ENCODE assay signal across 25 cellular contexts in genomic region chr6:131205891-131206290, GRCh38.
DNase-seq lines count a peak whose midpoint lies in the region; ATAC-seq and TF ChIP-seq lines count a peak whose summit lies in the region.
"Had no signal": no experiment of that assay in that cellular context is flagged by ENCODE, and none has a peak within 500 bp of the region (broad histone marks: within the 10 kb centered on the region; RNA-seq: fewer than 3 reads in every experiment).

No MANE protein-coding gene starts in this region.

- no peak for DNase-seq in activated T-cell treated with anti-CD3 and anti-CD28 coated beads, Interleukin-2, amount 50 U/mL, for 72 hours
- DNase-seq in activated T-cell treated with anti-CD3 and anti-CD28 coated beads, Interleukin-2, amount 50 U/mL, for 48 hours = no peak
- peak; percentile 13 for DNase-seq in G401 (ENCODE audit: low spot score)
- no peak for DNase-seq in chondrocyte (ENCODE audit: low spot score)
- DNase-seq in renal cortical epithelial cell (ENCODE audit: low read depth) = peak; percentile 15
- no peak for DNase-seq in WERI-Rb-1
- DNase-seq in iPS-NIHi11 (ENCODE audit: low spot score) = no peak
- DNase-seq: activated B cell treated with CpG ODN at 0.5 μM for 24 hours; caudate nucleus; DMS 273 treated with DMSO at 0.1 percent for 48 hours; heart left ventricle; IMR-90; left colon; NCI-H1092 treated with DMSO at 0.1 percent for 48 hours; NCI-H2029 treated with DMSO at 0.1 percent for 48 hours; retina; spleen; stimulated activated CD4-positive, alpha-beta T cell treated with anti-CD3 and anti-CD28 coated beads, Interleukin-2, amount 100 ng/mL, for 48 hours; stimulated activated naive B cell treated with anti-CD40 and anti-IgM and Interleukin-4, amounts not matched to agents 10 μg/mL and 1 μg/mL and 100 μg/mL, for 72 hours; T1000 had no signal

- H3K36me3 ChIP-seq in WERI-Rb-1 = no peaks in the 10 kb centered on the region

- H3K9me3 Mint-ChIP-seq in activated T-cell treated with anti-CD3 and anti-CD28 coated beads, Interleukin-2, amount 50 U/mL, for 72 hours = peaks cover 0 to 3% of the 10 kb centered on the region in 2 donors
- no peaks in the 10 kb centered on the region for H3K9me3 Mint-ChIP-seq in chondrocyte (ENCODE audit: low read depth)
- H3K9me3 Mint-ChIP-seq: activated B cell treated with CpG ODN at 0.5 μM for 24 hours; memory B cell; stimulated activated naive B cell treated with anti-CD40 and anti-IgM and Interleukin-4, amounts not matched to agents 10 μg/mL and 1 μg/mL and 100 μg/mL, for 72 hours had no signal

- peak overlapping the region in 1 of 2 donors; percentile 0 for H3K4me3 Mint-ChIP-seq in activated T-cell treated with anti-CD3 and anti-CD28 coated beads, Interleukin-2, amount 50 U/mL, for 72 hours
- H3K4me3 Mint-ChIP-seq in chondrocyte (ENCODE audit: unreplicated experiment) = no peak overlapping the region
- H3K4me3 Mint-ChIP-seq: activated B cell treated with CpG ODN at 0.5 μM for 24 hours; memory B cell; stimulated activated naive B cell treated with anti-CD40 and anti-IgM and Interleukin-4, amounts not matched to agents 10 μg/mL and 1 μg/mL and 100 μg/mL, for 72 hours had no signal

- H3K36me3 Mint-ChIP-seq in activated T-cell treated with anti-CD3 and anti-CD28 coated beads, Interleukin-2, amount 50 U/mL, for 72 hours (ENCODE audit: insufficient read depth in 2 of 2) = peaks cover 4 to 5% of the 10 kb centered on the region in 2 donors
- no peaks in the 10 kb centered on the region for H3K36me3 Mint-ChIP-seq in chondrocyte (ENCODE audit: low read depth)

- no peaks in the 10 kb centered on the region for H3K27me3 ChIP-seq in WERI-Rb-1 (ENCODE audit: insufficient read depth, low read depth, severe bottlenecking)
- H3K27me3 ChIP-seq: BLaER1 treated with 17β-estradiol and CSF1 and Interleukin-3, amounts not matched to agents 10 nM and 100 nM; heart left ventricle; spleen had no signal

- TF ChIP-seq CTCF in chondrocyte (IDR thresholded peaks at IDR 0.05) (peak; percentile 11), WERI-Rb-1 (IDR thresholded peaks at IDR 0.05; ENCODE audit: low read depth, low read length) (no peak)

- H3K9me3 ChIP-seq in WERI-Rb-1 (ENCODE audit: severe bottlenecking) = no peaks in the 10 kb centered on the region
- H3K9me3 ChIP-seq: heart left ventricle, spleen had no signal

- H3K4me1 Mint-ChIP-seq in activated T-cell treated with anti-CD3 and anti-CD28 coated beads, Interleukin-2, amount 50 U/mL, for 72 hours (ENCODE audit: low read depth) = peaks cover 50% of the 10 kb centered on the region
- no peaks in the 10 kb centered on the region for H3K4me1 Mint-ChIP-seq in chondrocyte (ENCODE audit: low read depth)

- peak overlapping the region; percentile 13 for H3K27ac Mint-ChIP-seq in activated T-cell treated with anti-CD3 and anti-CD28 coated beads, Interleukin-2, amount 50 U/mL, for 72 hours
- H3K27ac Mint-ChIP-seq in chondrocyte (ENCODE audit: unreplicated experiment) = no peak overlapping the region
- H3K27ac Mint-ChIP-seq: activated B cell treated with CpG ODN at 0.5 μM for 24 hours; memory B cell; stimulated activated naive B cell treated with anti-CD40 and anti-IgM and Interleukin-4, amounts not matched to agents 10 μg/mL and 1 μg/mL and 100 μg/mL, for 72 hours had no signal

- in situ Hi-C loops in G401 (cut with HindIII; ENCODE audit: low sequenced_read_pairs) = no loop called here

- H3K27me3 Mint-ChIP-seq in activated T-cell treated with anti-CD3 and anti-CD28 coated beads, Interleukin-2, amount 50 U/mL, for 72 hours (ENCODE audit: low read depth) = no peaks in the 10 kb centered on the region
- no peaks in the 10 kb centered on the region for H3K27me3 Mint-ChIP-seq in chondrocyte (ENCODE audit: low read depth)
- H3K27me3 Mint-ChIP-seq: activated B cell treated with CpG ODN at 0.5 μM for 24 hours; memory B cell; stimulated activated naive B cell treated with anti-CD40 and anti-IgM and Interleukin-4, amounts not matched to agents 10 μg/mL and 1 μg/mL and 100 μg/mL, for 72 hours had no signal

- H3K27ac ChIP-seq in WERI-Rb-1 = no peak overlapping the region
- H3K27ac ChIP-seq: BLaER1 treated with 17β-estradiol and CSF1 and Interleukin-3, amounts not matched to agents 10 nM and 100 nM; heart left ventricle; spleen had no signal

- no peak for ATAC-seq in activated T-cell treated with anti-CD3 and anti-CD28 coated beads, Interleukin-2, amount 50 U/mL, for 72 hours (replicated peaks in 1 of 2)
- no peak for ATAC-seq in HG02852 (IDR thresholded peaks at IDR 0.05; ENCODE audit: unreplicated experiment)
- ATAC-seq: activated naive CD4-positive, alpha-beta T cell treated with anti-CD3 and anti-CD28 coated beads, Interleukin-2, amount 50 U/mL, for 72 hours; heart left ventricle; left colon; Right ventricle myocardium inferior had no signal

- no peak overlapping the region for H3K4me3 ChIP-seq in WERI-Rb-1 (ENCODE audit: low read depth, low read length)
- H3K4me3 ChIP-seq: BLaER1 treated with 17β-estradiol and CSF1 and Interleukin-3, amounts not matched to agents 10 nM and 100 nM; heart left ventricle; spleen had no signal

Comparison
In these comparisons a context has a peak if more than half of its experiments do, and no peak if none do; other contexts are left out.
1. DNase-seq: peak in G401 (single experiment) and renal cortical epithelial cell (single experiment); none in activated T-cell treated with anti-CD3 and anti-CD28 coated beads, Interleukin-2, amount 50 U/mL, for 72 hours (0 of 2), activated T-cell treated with anti-CD3 and anti-CD28 coated beads, Interleukin-2, amount 50 U/mL, for 48 hours (0 of 2), chondrocyte (single experiment), WERI-Rb-1 (single experiment) and iPS-NIHi11 (single experiment).